ENCODE assay signal across 25 cellular contexts in genomic region chr10:129719415-129719739, GRCh38.
"Had no signal": no experiment of that assay in that cellular context is flagged by ENCODE, and none has a peak within 500 bp of the region (broad histone marks: within the 10 kb centered on the region; RNA-seq: fewer than 3 reads in every experiment).

No MANE protein-coding gene starts in this region.

- H3K27me3 Mint-ChIP-seq: naive B cell; natural killer cell treated with Interleukin-12 subunit alpha and Interleukin-12 subunit beta and Interleukin-15 and Interleukin-18, amount 100 ng/mL, for 72 hours; stimulated activated naive CD8-positive, alpha-beta T cell treated with anti-CD3 and anti-CD28 coated beads, Interleukin-15, Interleukin-2, amounts not matched to agents 100 ng/mL and 50 ng/mL, for 24 hours had no signal

- DNase-seq: hypothalamus; immature natural killer cell; left ventricle myocardium inferior; mesendoderm; naive B cell; nucleus accumbens; retina; right cardiac atrium; small intestine; stimulated activated CD4-positive, alpha-beta T cell treated with anti-CD3 and anti-CD28 coated beads, Interleukin-4, amount 100 ng/mL, for 24 hours; stimulated activated naive CD4-positive, alpha-beta T cell; trophoblast cell; upper lobe of right lung had no signal

- ATAC-seq: pancreas; sciatic nerve; stimulated activated effector memory CD8-positive, alpha-beta T cell treated with anti-CD3 and anti-CD28 coated beads, Interleukin-12 subunit alpha, Interleukin-12 subunit beta, amount 100 ng/mL, for 72 hours had no signal

- H3K36me3 ChIP-seq: pancreas, prostate gland, suprapubic skin, thoracic aorta, upper lobe of right lung had no signal

- H3K27me3 ChIP-seq: pancreas, spleen, suprapubic skin, tibial artery, upper lobe of right lung had no signal

- H3K4me3 ChIP-seq: left ventricle myocardium inferior, lung, pancreas, prostate gland, spleen, suprapubic skin, thoracic aorta, tibial artery, upper lobe of right lung had no signal

- H3K4me3 Mint-ChIP-seq: immature natural killer cell; mesothelial cell of epicardium; naive B cell; natural killer cell treated with Interleukin-12 subunit alpha and Interleukin-12 subunit beta and Interleukin-15 and Interleukin-18, amount 100 ng/mL, for 72 hours; stimulated activated effector memory CD8-positive, alpha-beta T cell treated with anti-CD3 and anti-CD28 coated beads, Interleukin-12 subunit alpha, Interleukin-12 subunit beta, amount 100 ng/mL, for 72 hours; stimulated activated naive CD8-positive, alpha-beta T cell treated with anti-CD3 and anti-CD28 coated beads, Interleukin-15, Interleukin-2, amounts not matched to agents 100 ng/mL and 50 ng/mL, for 24 hours had no signal

- H3K27ac ChIP-seq: left ventricle myocardium inferior, pancreas, prostate gland, spleen, suprapubic skin, thoracic aorta, tibial artery, upper lobe of right lung had no signal

- H3K36me3 Mint-ChIP-seq: stimulated activated effector memory CD8-positive, alpha-beta T cell treated with anti-CD3 and anti-CD28 coated beads, Interleukin-12 subunit alpha, Interleukin-12 subunit beta, amount 100 ng/mL, for 72 hours had no signal

- H3K4me1 Mint-ChIP-seq: immature natural killer cell; mesothelial cell of epicardium; stimulated activated effector memory CD8-positive, alpha-beta T cell treated with anti-CD3 and anti-CD28 coated beads, Interleukin-12 subunit alpha, Interleukin-12 subunit beta, amount 100 ng/mL, for 72 hours had no signal

- H3K27ac Mint-ChIP-seq: immature natural killer cell; mesothelial cell of epicardium; naive B cell; natural killer cell treated with Interleukin-12 subunit alpha and Interleukin-12 subunit beta and Interleukin-15 and Interleukin-18, amount 100 ng/mL, for 72 hours; stimulated activated effector memory CD8-positive, alpha-beta T cell treated with anti-CD3 and anti-CD28 coated beads, Interleukin-12 subunit alpha, Interleukin-12 subunit beta, amount 100 ng/mL, for 72 hours; stimulated activated naive CD8-positive, alpha-beta T cell treated with anti-CD3 and anti-CD28 coated beads, Interleukin-15, Interleukin-2, amounts not matched to agents 100 ng/mL and 50 ng/mL, for 24 hours had no signal

- H3K9me3 ChIP-seq: pancreas, prostate gland, suprapubic skin, upper lobe of right lung had no signal

- H3K4me1 ChIP-seq: left ventricle myocardium inferior, pancreas, prostate gland, suprapubic skin, tibial artery, upper lobe of right lung had no signal
